In genomic region chr17:29557085-29557697, GRCh38 we compare ENCODE assay signal across 10 cellular contexts. TPM values are rescaled to one million over a fixed set of nuclear protein-coding genes. Genes with fewer than 3 reads are reported as not detected.
DNase-seq lines count a peak whose midpoint lies in the region; ATAC-seq and TF ChIP-seq lines count a peak whose summit lies in the region.
"Had no signal": no experiment of that assay in that cellular context is flagged by ENCODE, and none has a peak within 500 bp of the region (broad histone marks: within the 10 kb centered on the region; RNA-seq: fewer than 3 reads in every experiment).

No MANE protein-coding gene starts in this region.

- peak overlapping the region in 1 of 2 donors; percentile 12 for H3K4me3 Mint-ChIP-seq in effector memory CD8-positive, alpha-beta T cell
- peak overlapping the region; percentile 25 for H3K4me3 Mint-ChIP-seq in natural killer cell
- H3K4me3 Mint-ChIP-seq: endodermal cell had no signal

- no peaks in the 10 kb centered on the region for H3K9me3 Mint-ChIP-seq in effector memory CD8-positive, alpha-beta T cell
- no peaks in the 10 kb centered on the region for H3K9me3 Mint-ChIP-seq in natural killer cell
- H3K9me3 Mint-ChIP-seq: endodermal cell had no signal

- DNase-seq in EH (ENCODE audit: low read depth) (peak; percentile 47), NCI-H226 (peak; percentile 91), natural killer cell (no peak), NCI-H446 (lab: John Stamatoyannopoulos, UW) (no peak)
- no peak for DNase-seq in effector memory CD8-positive, alpha-beta T cell
- DNase-seq: mucosa of descending colon, NCI-H2081 treated with DMSO at 0.1 percent for 48 hours had no signal

- no peak for TF ChIP-seq CTCF in natural killer cell (IDR thresholded peaks at IDR 0.05)

- H3K4me1 Mint-ChIP-seq in effector memory CD8-positive, alpha-beta T cell (ENCODE audit: low read depth in 2 of 2): peaks cover 18 to 31% of the 10 kb centered on the region in 2 donors
- peaks cover 29 to 37% of the 10 kb centered on the region in 2 donors for H3K4me1 Mint-ChIP-seq in natural killer cell

- intact Hi-C loops in natural killer cell (cut with micrococcal nuclease): no loop called here

- H3K36me3 Mint-ChIP-seq in effector memory CD8-positive, alpha-beta T cell (ENCODE audit: insufficient read depth): peaks cover 21% of the 10 kb centered on the region
- H3K36me3 Mint-ChIP-seq in natural killer cell: no peaks in the 10 kb centered on the region

- peak overlapping the region; percentile 76 to 81 for H3K27ac Mint-ChIP-seq in effector memory CD8-positive, alpha-beta T cell
- H3K27ac Mint-ChIP-seq in natural killer cell: peak overlapping the region; percentile 78 to 81
- H3K27ac Mint-ChIP-seq: endodermal cell had no signal

- H3K27me3 Mint-ChIP-seq in effector memory CD8-positive, alpha-beta T cell: no peaks in the 10 kb centered on the region
- no peaks in the 10 kb centered on the region for H3K27me3 Mint-ChIP-seq in natural killer cell (ENCODE audit: low read depth in 2 of 2)

- no peak for ATAC-seq in effector memory CD8-positive, alpha-beta T cell (replicated peaks)
- ATAC-seq in natural killer cell: peak; percentile 20 to 71 (median 35)
- no peak for ATAC-seq in GM19324 (IDR thresholded peaks at IDR 0.05; ENCODE audit: low FRiP score, unreplicated experiment)
- ATAC-seq in GM21381 (IDR thresholded peaks at IDR 0.05; ENCODE audit: unreplicated experiment): no peak
- ATAC-seq: mucosa of descending colon had no signal

RNA-seq across cellular contexts. Expression of gene ABHD15, which starts 9.6 kb away (rescaled TPM):
- total RNA-seq in natural killer cell: 10 to 100 TPM; 31.7 to 33.8 (median 33.1) TPM

RNA-seq across cellular contexts. Expression of gene TP53I13, which starts 11.3 kb away (rescaled TPM):
- total RNA-seq in natural killer cell: 100 to 1,000 TPM; 122 to 148 (median 148) TPM

RNA-seq across cellular contexts. Expression of gene GIT1, which starts 32.3 kb away (rescaled TPM):
- 10 to 100 TPM; 39.4 to 61.4 (median 54.6) TPM for total RNA-seq in natural killer cell

RNA-seq across cellular contexts. Expression of gene ANKRD13B, which starts 35.7 kb away (rescaled TPM):
- 1 to 10 TPM; 2.3 to 6.6 (median 4.0) TPM for total RNA-seq in natural killer cell

Comparison
In these comparisons a context has a peak if more than half of its experiments do, and no peak if none do; other contexts are left out.
1. DNase-seq: peak in EH (single experiment) and NCI-H226 (single experiment); none in effector memory CD8-positive, alpha-beta T cell (0 of 3), natural killer cell (single experiment) and NCI-H446 (0 of 2).
2. ATAC-seq: peak in natural killer cell (3 of 3); none in effector memory CD8-positive, alpha-beta T cell (single experiment), GM19324 (single experiment) and GM21381 (single experiment).